ENCODE assay signal across 34 cellular contexts in genomic region chr5:146748533-146748932, GRCh38.
"Had no signal": no experiment of that assay in that cellular context is flagged by ENCODE, and none has a peak within 500 bp of the region (broad histone marks: within the 10 kb centered on the region; RNA-seq: fewer than 3 reads in every experiment).

No MANE protein-coding gene starts in this region.

- H3K27me3 ChIP-seq: MG63 had no signal

- H3K36me3 ChIP-seq: MG63 had no signal

- DNase-seq: Karpas-422, Kasumi-1, MG63, MM.1S, MV-4-11, NCI-H1048, NCI-H1092, NCI-H1092 treated with DMSO at 0.1 percent for 48 hours, NCI-H1105, NCI-H1105 treated with DMSO at 0.1 percent for 48 hours, NCI-H1417, NCI-H1417 treated with DMSO at 0.1 percent for 48 hours, NCI-H1436, NCI-H1436 treated with DMSO at 0.1 percent for 48 hours, NCI-H146, NCI-H1694, NCI-H1694 treated with DMSO at 0.1 percent for 48 hours, NCI-H187, NCI-H187 treated with DMSO at 0.1 percent for 48 hours, NCI-H1930, NCI-H2029, NCI-H2029 treated with DMSO at 0.1 percent for 48 hours, NCI-H2081, NCI-H2081 treated with DMSO at 0.1 percent for 48 hours, NCI-H2107, NCI-H2171, NCI-H2171 treated with DMSO at 0.1 percent for 48 hours, NCI-H2227 treated with DMSO at 0.1 percent for 48 hours, NCI-H226, NCI-H345, NCI-H446, NCI-H446 treated with DMSO at 0.1 percent for 48 hours, NCI-H510A, NCI-H510A treated with DMSO at 0.1 percent for 48 hours had no signal

- H3K4me3 ChIP-seq: MG63 had no signal
